11 cellular contexts compared by ENCODE assay signal in genomic region chr5:131902266-131902665, GRCh38. TPM values are rescaled to one million over a fixed set of nuclear protein-coding genes. Genes with fewer than 3 reads are reported as not detected.
DNase-seq lines count a peak whose midpoint lies in the region; ATAC-seq and TF ChIP-seq lines count a peak whose summit lies in the region.
"Not testable (repeated sequence)": the region's sequence is repeated elsewhere in the genome, so short reads cannot be mapped to it uniquely, and the experiment has no call there.
"Had no signal": no experiment of that assay in that cellular context is flagged by ENCODE, and none has a peak within 500 bp of the region (broad histone marks: within the 10 kb centered on the region; RNA-seq: fewer than 3 reads in every experiment).

No MANE protein-coding gene starts in this region.

- H3K27me3 Mint-ChIP-seq in activated CD4-positive, alpha-beta T cell treated with anti-CD3 and anti-CD28 coated beads, Interleukin-2, amount 10 ng/mL, durations not matched to agents 24 days and 14 days; activated CD8-positive, alpha-beta memory T cell treated with anti-CD3 and anti-CD28 coated beads, Interleukin-2, amount 10 ng/mL, durations not matched to agents 7 days and 5 days; activated naive CD8-positive, alpha-beta T cell: not testable (repeated sequence)
- H3K27me3 Mint-ChIP-seq in immature natural killer cell (ENCODE audit: low read depth in 3 of 3) = peaks cover 5 to 16% (median 8%) of the 10 kb centered on the region in 3 donors
- H3K27me3 Mint-ChIP-seq in natural killer cell treated with Interleukin-12 subunit alpha and Interleukin-12 subunit beta and Interleukin-15 and Interleukin-18, amount 100 ng/mL, for 72 hours = peaks cover 10 to 19% of the 10 kb centered on the region in 2 donors

- not testable (repeated sequence) for H3K36me3 ChIP-seq in Peyer's patch

- peaks cover 33% of the 10 kb centered on the region for H3K36me3 Mint-ChIP-seq in activated CD4-positive, alpha-beta T cell treated with anti-CD3 and anti-CD28 coated beads, Interleukin-2, amount 10 ng/mL, durations not matched to agents 24 days and 14 days (ENCODE audit: low read depth)
- H3K36me3 Mint-ChIP-seq in activated CD8-positive, alpha-beta memory T cell treated with anti-CD3 and anti-CD28 coated beads, Interleukin-2, amount 10 ng/mL, durations not matched to agents 7 days and 5 days = peaks cover 53% of the 10 kb centered on the region
- peaks cover 52% of the 10 kb centered on the region for H3K36me3 Mint-ChIP-seq in activated naive CD8-positive, alpha-beta T cell
- peaks cover 13 to 21% (median 19%) of the 10 kb centered on the region in 3 donors for H3K36me3 Mint-ChIP-seq in immature natural killer cell
- H3K36me3 Mint-ChIP-seq in natural killer cell treated with Interleukin-12 subunit alpha and Interleukin-12 subunit beta and Interleukin-15 and Interleukin-18, amount 100 ng/mL, for 72 hours = peaks cover 47% of the 10 kb centered on the region

- TF ChIP-seq POLR2A in Peyer's patch (IDR thresholded peaks at IDR 0.05) = not testable (repeated sequence)

- H3K27me3 ChIP-seq in Peyer's patch = not testable (repeated sequence)

- not testable (repeated sequence) for TF ChIP-seq CTCF in Peyer's patch (IDR thresholded peaks at IDR 0.05)

- CTCF ChIA-PET in activated CD8-positive, alpha-beta memory T cell treated with anti-CD3 and anti-CD28 coated beads, Interleukin-2, amount 10 ng/mL, durations not matched to agents 7 days and 5 days (lab: Charles Lee) = interaction anchor here (1.0 kb wide), 1 partner anchor 918 kb away, joined by 3 read pairs; no protein-coding TSS in a partner anchor

- H3K27ac ChIP-seq in Peyer's patch = peak overlapping the region in 3 of 4 donors; percentile 29 to 60 (median 47)

- DNase-seq in Jurkat, Clone E6-1 (ENCODE audit: low read depth, low spot score) = peak; percentile 33
- not testable (repeated sequence) for DNase-seq in Peyer's patch; natural killer cell treated with Interleukin-12 subunit alpha and Interleukin-12 subunit beta and Interleukin-15 and Interleukin-18, amount 100 ng/mL, for 72 hours (ENCODE audit: low spot score)
- peak; percentile 65 for DNase-seq in activated CD4-positive, alpha-beta T cell treated with anti-CD3 and anti-CD28 coated beads, Interleukin-2, amount 10 ng/mL, durations not matched to agents 24 days and 14 days
- DNase-seq in activated CD8-positive, alpha-beta memory T cell treated with anti-CD3 and anti-CD28 coated beads, Interleukin-2, amount 10 ng/mL, durations not matched to agents 7 days and 5 days = peak; percentile 64
- DNase-seq in immature natural killer cell = peak in 2 of 3 donors; percentile 9 to 14

- peaks cover 43% of the 10 kb centered on the region for H3K9me3 Mint-ChIP-seq in activated CD4-positive, alpha-beta T cell treated with anti-CD3 and anti-CD28 coated beads, Interleukin-2, amount 10 ng/mL, durations not matched to agents 24 days and 14 days
- H3K9me3 Mint-ChIP-seq in activated CD8-positive, alpha-beta memory T cell treated with anti-CD3 and anti-CD28 coated beads, Interleukin-2, amount 10 ng/mL, durations not matched to agents 7 days and 5 days (ENCODE audit: low read depth) = peaks cover 25% of the 10 kb centered on the region
- peaks cover 42% of the 10 kb centered on the region for H3K9me3 Mint-ChIP-seq in activated naive CD8-positive, alpha-beta T cell (ENCODE audit: low read depth)
- H3K9me3 Mint-ChIP-seq in immature natural killer cell = peaks cover 24 to 44% (median 33%) of the 10 kb centered on the region in 6 donors
- H3K9me3 Mint-ChIP-seq in natural killer cell treated with Interleukin-12 subunit alpha and Interleukin-12 subunit beta and Interleukin-15 and Interleukin-18, amount 100 ng/mL, for 72 hours = peaks cover 26% of the 10 kb centered on the region

- peak overlapping the region; percentile 13 for H3K27ac Mint-ChIP-seq in activated CD4-positive, alpha-beta T cell treated with anti-CD3 and anti-CD28 coated beads, Interleukin-2, amount 10 ng/mL, durations not matched to agents 24 days and 14 days
- H3K27ac Mint-ChIP-seq in activated CD8-positive, alpha-beta memory T cell treated with anti-CD3 and anti-CD28 coated beads, Interleukin-2, amount 10 ng/mL, durations not matched to agents 7 days and 5 days = peak overlapping the region; percentile 77
- peak overlapping the region; percentile 8 for H3K27ac Mint-ChIP-seq in activated naive CD8-positive, alpha-beta T cell
- peak overlapping the region in 5 of 6 donors; percentile 17 to 88 (median 57) for H3K27ac Mint-ChIP-seq in immature natural killer cell
- H3K27ac Mint-ChIP-seq in natural killer cell treated with Interleukin-12 subunit alpha and Interleukin-12 subunit beta and Interleukin-15 and Interleukin-18, amount 100 ng/mL, for 72 hours = peak overlapping the region; percentile 62 to 85

- intact Hi-C loops in activated CD4-positive, alpha-beta T cell treated with anti-CD3 and anti-CD28 coated beads, Interleukin-2, amount 10 ng/mL, durations not matched to agents 24 days and 14 days (cut with micrococcal nuclease) = not testable (repeated sequence)

- peak; percentile 77 for ATAC-seq in activated CD8-positive, alpha-beta memory T cell treated with anti-CD3 and anti-CD28 coated beads, Interleukin-2, amount 10 ng/mL, durations not matched to agents 7 days and 5 days
- peak; percentile 74 to 84 for ATAC-seq in natural killer cell treated with Interleukin-12 subunit alpha and Interleukin-12 subunit beta and Interleukin-15 and Interleukin-18, amount 100 ng/mL, for 72 hours

- H3K4me3 Mint-ChIP-seq in activated CD4-positive, alpha-beta T cell treated with anti-CD3 and anti-CD28 coated beads, Interleukin-2, amount 10 ng/mL, durations not matched to agents 24 days and 14 days; activated CD8-positive, alpha-beta memory T cell treated with anti-CD3 and anti-CD28 coated beads, Interleukin-2, amount 10 ng/mL, durations not matched to agents 7 days and 5 days: not testable (repeated sequence)
- H3K4me3 Mint-ChIP-seq in activated naive CD8-positive, alpha-beta T cell = peak overlapping the region; percentile 46
- H3K4me3 Mint-ChIP-seq in immature natural killer cell = peak overlapping the region in 4 of 5 donors; percentile 16 to 31 (median 28)
- peak overlapping the region; percentile 30 for H3K4me3 Mint-ChIP-seq in natural killer cell treated with Interleukin-12 subunit alpha and Interleukin-12 subunit beta and Interleukin-15 and Interleukin-18, amount 100 ng/mL, for 72 hours

- peaks cover 13% of the 10 kb centered on the region for H3K4me1 Mint-ChIP-seq in activated CD4-positive, alpha-beta T cell treated with anti-CD3 and anti-CD28 coated beads, Interleukin-2, amount 10 ng/mL, durations not matched to agents 24 days and 14 days
- H3K4me1 Mint-ChIP-seq in activated CD8-positive, alpha-beta memory T cell treated with anti-CD3 and anti-CD28 coated beads, Interleukin-2, amount 10 ng/mL, durations not matched to agents 7 days and 5 days = peaks cover 28% of the 10 kb centered on the region
- peaks cover 23% of the 10 kb centered on the region for H3K4me1 Mint-ChIP-seq in activated naive CD8-positive, alpha-beta T cell (ENCODE audit: low read depth)
- H3K4me1 Mint-ChIP-seq in immature natural killer cell = peaks cover 16 to 19% of the 10 kb centered on the region in 2 donors
- H3K4me1 Mint-ChIP-seq in natural killer cell treated with Interleukin-12 subunit alpha and Interleukin-12 subunit beta and Interleukin-15 and Interleukin-18, amount 100 ng/mL, for 72 hours (ENCODE audit: low read depth in 2 of 2) = peaks cover 16 to 43% of the 10 kb centered on the region in 2 donors

- not testable (repeated sequence) for H3K4me3 ChIP-seq in Jurkat, Clone E6-1 (ENCODE audit: low read length); Peyer's patch

- H3K9me3 ChIP-seq in Peyer's patch = not testable (repeated sequence)

- not testable (repeated sequence) for H3K4me1 ChIP-seq in Peyer's patch

RNA-seq across cellular contexts. Expression of gene MEIKIN, which starts 43.2 kb away (rescaled TPM):
- polyA plus RNA-seq in Jurkat, Clone E6-1 (2012; ENCODE audit: insufficient read depth, insufficient read length) = not detected
- not detected for total RNA-seq in Peyer's patch
- not detected in 2 replicates for total RNA-seq in activated CD4-positive, alpha-beta T cell treated with anti-CD3 and anti-CD28 coated beads, Interleukin-2, amount 10 ng/mL, durations not matched to agents 24 days and 14 days
- total RNA-seq in activated CD8-positive, alpha-beta memory T cell treated with anti-CD3 and anti-CD28 coated beads, Interleukin-2, amount 10 ng/mL, durations not matched to agents 7 days and 5 days = not detected
- under 1 TPM in 1 of 3 donors, not detected in 2; 0.72 TPM for polyA plus RNA-seq in immature natural killer cell
- total RNA-seq in natural killer cell treated with Interleukin-12 subunit alpha and Interleukin-12 subunit beta and Interleukin-15 and Interleukin-18, amount 100 ng/mL, for 72 hours = not detected
- total RNA-seq: A673, H1, NCI-H460, SK-MEL-5 had no signal
- polyA plus RNA-seq: H1 had no signal

Comparison
In these comparisons a context has a peak if more than half of its experiments do, and no peak if none do; other contexts are left out.
1. H3K27ac Mint-ChIP-seq: peak in every context shown above with its lines; median percentile 77 in activated CD8-positive, alpha-beta memory T cell treated with anti-CD3 and anti-CD28 coated beads, Interleukin-2, amount 10 ng/mL, durations not matched to agents 7 days and 5 days; 74 in natural killer cell treated with Interleukin-12 subunit alpha and Interleukin-12 subunit beta and Interleukin-15 and Interleukin-18, amount 100 ng/mL, for 72 hours; 57 in immature natural killer cell; 13 in activated CD4-positive, alpha-beta T cell treated with anti-CD3 and anti-CD28 coated beads, Interleukin-2, amount 10 ng/mL, durations not matched to agents 24 days and 14 days; 8 in activated naive CD8-positive, alpha-beta T cell.